In genomic region chr1:54334996-54335395, GRCh38 we compare ENCODE assay signal across 9 cellular contexts.
DNase-seq lines count a peak whose midpoint lies in the region; ATAC-seq and TF ChIP-seq lines count a peak whose summit lies in the region.
"Had no signal": no experiment of that assay in that cellular context is flagged by ENCODE, and none has a peak within 500 bp of the region (broad histone marks: within the 10 kb centered on the region; RNA-seq: fewer than 3 reads in every experiment).

No MANE protein-coding gene starts in this region.

- H3K4me1 Mint-ChIP-seq in type B pancreatic cell (ENCODE audit: unreplicated experiment): peaks cover 76% of the 10 kb centered on the region

- no peaks in the 10 kb centered on the region for H3K27me3 Mint-ChIP-seq in type B pancreatic cell

- TF ChIP-seq POLR2A in esophagus squamous epithelium (IDR thresholded peaks at IDR 0.05): no peak

- no peaks in the 10 kb centered on the region for H3K9me3 Mint-ChIP-seq in type B pancreatic cell
- H3K9me3 Mint-ChIP-seq: activated T-cell treated with anti-CD3 and anti-CD28 coated beads, Interleukin-2, amount 50 U/mL, for 72 hours had no signal

- no peak for TF ChIP-seq CTCF in esophagus squamous epithelium (IDR thresholded peaks at IDR 0.05)
- no peak for TF ChIP-seq CTCF in type B pancreatic cell (conservative IDR thresholded peaks at IDR 0.05)

- peak overlapping the region; percentile 59 for H3K4me3 Mint-ChIP-seq in type B pancreatic cell
- H3K4me3 Mint-ChIP-seq: activated T-cell treated with anti-CD3 and anti-CD28 coated beads, Interleukin-2, amount 50 U/mL, for 72 hours had no signal

- DNase-seq in SK-N-MC (ENCODE audit: low read depth, low spot score) (no peak), esophagus squamous epithelium (lab: John Stamatoyannopoulos, UW) (no peak), type B pancreatic cell (ENCODE audit: extremely low spot score, unreplicated experiment) (no peak), NCI-H1694 treated with DMSO at 0.1 percent for 48 hours (lab: John Stamatoyannopoulos, UW) (no peak), NCI-H1105 treated with DMSO at 0.1 percent for 48 hours (lab: John Stamatoyannopoulos, UW) (no peak)
- DNase-seq: activated T-cell treated with anti-CD3 and anti-CD28 coated beads, Interleukin-2, amount 50 U/mL, for 72 hours; RPMI8226 had no signal

- H3K9me3 ChIP-seq in SK-N-MC (ENCODE audit: low read depth, low read length): no peaks in the 10 kb centered on the region
- H3K9me3 ChIP-seq in esophagus squamous epithelium: no peaks in the 10 kb centered on the region
- no peaks in the 10 kb centered on the region for H3K9me3 ChIP-seq in muscle layer of duodenum (ENCODE audit: control insufficient read depth in 1 of 2, low read length in 2 of 2)

- no peak overlapping the region for H3K9ac ChIP-seq in SK-N-MC (ENCODE audit: insufficient read length)

- H3K4me3 ChIP-seq in SK-N-MC (no peak overlapping the region), esophagus squamous epithelium (peak overlapping the region in 2 of 4 donors; percentile 11 to 51), muscle layer of duodenum (ENCODE audit: low read depth in 1 of 2, low read length in 2 of 2) (peak overlapping the region in 1 of 2 donors; percentile 30)

- H3K4me1 ChIP-seq in esophagus squamous epithelium (peaks cover 30 to 84% (median 61%) of the 10 kb centered on the region in 3 donors), muscle layer of duodenum (ENCODE audit: control insufficient read depth in 1 of 2, insufficient read depth in 2 of 2, low read length in 2 of 2) (peaks cover 33 to 70% of the 10 kb centered on the region in 2 donors)

- H3K36me3 ChIP-seq in SK-N-MC (ENCODE audit: insufficient read depth, low read length) (no peaks in the 10 kb centered on the region), esophagus squamous epithelium (no peaks in the 10 kb centered on the region), muscle layer of duodenum (ENCODE audit: control insufficient read depth in 1 of 2, insufficient read depth in 2 of 2, low read length in 2 of 2) (peaks cover 0 to 4% of the 10 kb centered on the region in 2 donors)

- no peak for ATAC-seq in GM21367 (IDR thresholded peaks at IDR 0.05; ENCODE audit: unreplicated experiment)
- ATAC-seq: activated T-cell treated with anti-CD3 and anti-CD28 coated beads, Interleukin-2, amount 50 U/mL, for 72 hours had no signal

- peak overlapping the region; percentile 62 for H3K27ac Mint-ChIP-seq in type B pancreatic cell
- H3K27ac Mint-ChIP-seq: activated T-cell treated with anti-CD3 and anti-CD28 coated beads, Interleukin-2, amount 50 U/mL, for 72 hours had no signal

- peak overlapping the region; percentile 16; the same call in 1 of the 2 replicates for H3K27ac ChIP-seq in SK-N-MC
- H3K27ac ChIP-seq in esophagus squamous epithelium: peak overlapping the region; percentile 70 to 92 (median 86)
- H3K27ac ChIP-seq in muscle layer of duodenum (ENCODE audit: low read length): peak overlapping the region; percentile 88

- peaks cover 11% of the 10 kb centered on the region for H3K36me3 Mint-ChIP-seq in type B pancreatic cell

- H3K27me3 ChIP-seq in esophagus squamous epithelium (no peaks in the 10 kb centered on the region), muscle layer of duodenum (ENCODE audit: low read depth, low read length) (no peaks in the 10 kb centered on the region)

- WGBS in esophagus squamous epithelium, 2 donors: 55 to 60% methylated on average over 5 of the region's 5 CpGs

- intact Hi-C loops in esophagus squamous epithelium (cut with DNase I): no loop called here

Comparison
In these comparisons a context has a peak if more than half of its experiments do, and no peak if none do; other contexts are left out.
1. H3K27ac ChIP-seq: peak in every context shown above with its lines; median percentile 88 in muscle layer of duodenum; 86 in esophagus squamous epithelium; 16 in SK-N-MC.